ENCODE assay signal across 14 cellular contexts in genomic region chr4:70650741-70651140, GRCh38. TPM values are rescaled to one million over a fixed set of nuclear protein-coding genes. Genes with fewer than 3 reads are reported as not detected.
"Had no signal": no experiment of that assay in that cellular context is flagged by ENCODE, and none has a peak within 500 bp of the region (broad histone marks: within the 10 kb centered on the region; RNA-seq: fewer than 3 reads in every experiment).

No MANE protein-coding gene starts in this region.

RNA-seq across cellular contexts. Expression of gene JCHAIN, which starts 15.6 kb away (rescaled TPM):
- total RNA-seq: activated CD4-positive, alpha-beta T cell treated with anti-CD3 and anti-CD28 coated beads for 36 hours; activated CD8-positive, alpha-beta memory T cell treated with anti-CD3 and anti-CD28 coated beads, Interleukin-2, amount 10 ng/mL, durations not matched to agents 7 days and 5 days; activated CD8-positive, alpha-beta T cell treated with anti-CD3 and anti-CD28 coated beads, Interleukin-2, amount 10 ng/mL, durations not matched to agents 7 days and 5 days; activated T-helper 2 cell treated with anti-CD3 and anti-CD28 coated beads, Interferon-gamma antibody, Interleukin-2, Interleukin-4, amounts not matched to agents 10 μg/mL and 5 μg/mL and 100 μg/mL, durations not matched to agents 14 hours and 24 hours and 36 hours; bronchial epithelial cell; cardiac muscle cell; chondrocyte; T-helper 2 cell treated with Interferon-gamma antibody and Interleukin-4, amounts not matched to agents 100 ng/mL and 5 ng/mL, for 36 hours had no signal
- polyA plus RNA-seq: cardiac muscle cell had no signal

RNA-seq across cellular contexts. Expression of gene ENAM, which starts 22.2 kb away (rescaled TPM):
- total RNA-seq: activated CD4-positive, alpha-beta memory T cell treated with anti-CD3 and anti-CD28 coated beads, Interleukin-2, amount 10 ng/mL, durations not matched to agents 7 days and 5 days; activated CD4-positive, alpha-beta T cell treated with anti-CD3 and anti-CD28 coated beads for 36 hours; activated CD8-positive, alpha-beta memory T cell treated with anti-CD3 and anti-CD28 coated beads, Interleukin-2, amount 10 ng/mL, durations not matched to agents 7 days and 5 days; activated CD8-positive, alpha-beta T cell treated with anti-CD3 and anti-CD28 coated beads, Interleukin-2, amount 10 ng/mL, durations not matched to agents 7 days and 5 days; activated naive CD8-positive, alpha-beta T cell treated with anti-CD3 and anti-CD28 coated beads, Interleukin-2, amount 10 ng/mL, durations not matched to agents 7 days and 5 days; activated T-helper 2 cell treated with anti-CD3 and anti-CD28 coated beads, Interferon-gamma antibody, Interleukin-2, Interleukin-4, amounts not matched to agents 10 μg/mL and 5 μg/mL and 100 μg/mL, durations not matched to agents 14 hours and 24 hours and 36 hours; ascending aorta; bronchial epithelial cell; cardiac muscle cell; chondrocyte; T-helper 17 cell; T-helper 2 cell treated with Interferon-gamma antibody and Interleukin-4, amounts not matched to agents 100 ng/mL and 5 ng/mL, for 36 hours; WTC11 had no signal
- polyA plus RNA-seq: cardiac muscle cell had no signal

RNA-seq across cellular contexts. Expression of gene AMBN, which starts 58.7 kb away (rescaled TPM):
- total RNA-seq: activated CD4-positive, alpha-beta memory T cell treated with anti-CD3 and anti-CD28 coated beads, Interleukin-2, amount 10 ng/mL, durations not matched to agents 7 days and 5 days; activated CD4-positive, alpha-beta T cell treated with anti-CD3 and anti-CD28 coated beads for 36 hours; activated CD4-positive, alpha-beta T cell treated with anti-CD3 and anti-CD28 coated beads, Interleukin-2, amount 10 ng/mL, durations not matched to agents 7 days and 5 days; activated CD8-positive, alpha-beta memory T cell treated with anti-CD3 and anti-CD28 coated beads, Interleukin-2, amount 10 ng/mL, durations not matched to agents 7 days and 5 days; activated CD8-positive, alpha-beta T cell treated with anti-CD3 and anti-CD28 coated beads, Interleukin-2, amount 10 ng/mL, durations not matched to agents 7 days and 5 days; activated naive CD8-positive, alpha-beta T cell treated with anti-CD3 and anti-CD28 coated beads, Interleukin-2, amount 10 ng/mL, durations not matched to agents 7 days and 5 days; activated T-helper 2 cell treated with anti-CD3 and anti-CD28 coated beads, Interferon-gamma antibody, Interleukin-2, Interleukin-4, amounts not matched to agents 10 μg/mL and 5 μg/mL and 100 μg/mL, durations not matched to agents 14 hours and 24 hours and 36 hours; ascending aorta; bronchial epithelial cell; cardiac muscle cell; chondrocyte; T-helper 17 cell; T-helper 2 cell treated with Interferon-gamma antibody and Interleukin-4, amounts not matched to agents 100 ng/mL and 5 ng/mL, for 36 hours; WTC11 had no signal
- polyA plus RNA-seq: cardiac muscle cell had no signal
